Comparison of ENCODE assay signal across 20 cellular contexts in the genomic region with DNA sequence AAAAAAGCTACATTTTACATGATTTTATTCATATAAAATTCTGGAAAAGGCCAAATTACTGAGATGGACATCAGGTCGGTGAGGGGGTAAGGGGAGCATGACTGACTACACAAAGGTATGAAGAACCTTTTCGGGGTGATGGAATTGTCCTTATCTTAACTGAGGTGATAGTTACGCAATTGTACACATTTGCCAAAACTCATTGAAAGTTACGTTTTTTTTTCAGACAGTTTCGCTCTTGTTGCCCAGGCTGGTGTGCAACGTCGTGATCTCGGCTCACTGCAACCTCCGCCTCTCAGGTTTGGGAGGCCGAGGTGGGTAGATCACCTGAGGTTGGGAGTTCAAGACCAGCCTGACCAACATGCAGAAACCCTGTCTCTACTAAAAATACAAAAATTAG. TPM values are rescaled to one million over a fixed set of nuclear protein-coding genes. Genes with fewer than 3 reads are reported as not detected.
A peak's percentile ranks its signal among the peaks of the same experiment; 100 is the strongest.
DNase-seq lines count a peak whose midpoint lies in the region; ATAC-seq, FAIRE-seq and TF ChIP-seq lines count a peak whose summit lies in the region.
"Had no signal": no experiment of that assay in that cellular context is flagged by ENCODE, and none has a peak within 500 bp of the region (broad histone marks: within the 10 kb centered on the region; RNA-seq: fewer than 3 reads in every experiment).

No MANE protein-coding gene starts in this region.

- CTCF ChIA-PET in A549 (lab: Yijun Ruan, JAX), result interaction anchor here (0.6 to 15.1 kb wide), 11 partner anchors 15 to 237 kb away, joined by 3 to 147 read pairs (median 9); no protein-coding TSS in a partner anchor

- TF ChIP-seq POLR2A in A549 (IDR thresholded peaks at IDR 0.05; ENCODE audit: low read length) (no peak), esophagus squamous epithelium (IDR thresholded peaks at IDR 0.05) (no peak), spleen (IDR thresholded peaks at IDR 0.05) (no peak)

- H3K4me3 ChIP-seq in A549 (no peak overlapping the region), HL-60 (replicated peaks; ENCODE audit: insufficient read depth, low read length) (no peak overlapping the region), esophagus squamous epithelium (no peak overlapping the region), spleen (no peak overlapping the region), BE2C (ENCODE audit: low read depth, low read length) (no peak overlapping the region)
- H3K4me3 ChIP-seq: SJSA1 had no signal

- TF ChIP-seq EP300 in A549 (IDR thresholded peaks at IDR 0.05), result no peak

- intact Hi-C loops in esophagus squamous epithelium (cut with DNase I), result loop anchor here (5.0 kb wide), 1 partner anchor 87 kb away; no protein-coding TSS in a partner anchor
- intact Hi-C loops in spleen (cut with DNase I; ENCODE audit: low total_unique reads), result loop anchor here (5.0 kb wide), 1 partner anchor 217 kb away; no protein-coding TSS in a partner anchor

- no peak for TF ChIP-seq CTCF in A549 (IDR thresholded peaks at IDR 0.05)
- TF ChIP-seq CTCF in HL-60 (IDR thresholded peaks at IDR 0.05; ENCODE audit: insufficient read depth, low read length), result no peak
- no peak for TF ChIP-seq CTCF in esophagus squamous epithelium (IDR thresholded peaks at IDR 0.05)
- TF ChIP-seq CTCF in spleen (IDR thresholded peaks at IDR 0.05 in 8 of 11, conservative IDR thresholded peaks at IDR 0.05 in 3 of 11), result no peak
- TF ChIP-seq CTCF in BE2C (IDR thresholded peaks at IDR 0.05; ENCODE audit: low read depth, low read length), result no peak

- H3K4me1 ChIP-seq in A549 (peaks cover 30% of the 10 kb centered on the region), esophagus squamous epithelium (peaks cover 20 to 68% (median 32%) of the 10 kb centered on the region in 3 donors), spleen (peaks cover 0 to 54% (median 22%) of the 10 kb centered on the region in 6 donors), BE2C (no peaks in the 10 kb centered on the region; the same call in 1 of the 2 replicates)

- POLR2A ChIA-PET in A549 (lab: Yijun Ruan, JAX), result no interaction called here

- WGBS in A549 (ENCODE audit: missing lambda C conversion rate), result 89% methylated on average over 10 of the region's 10 CpGs
- 61 to 75% methylated on average over 10 of the region's 10 CpGs for WGBS in esophagus squamous epithelium, 2 donors
- 80 to 93% (median 83%) methylated on average over 10 of the region's 10 CpGs for WGBS in spleen, 5 donors

- no peaks in the 10 kb centered on the region for H3K27me3 ChIP-seq in HL-60 (ENCODE audit: insufficient read depth, poor library complexity, severe bottlenecking)
- H3K27me3 ChIP-seq in esophagus squamous epithelium, result no peaks in the 10 kb centered on the region
- H3K27me3 ChIP-seq in spleen (replicated peaks in 1 of 7), result no peaks in the 10 kb centered on the region
- no peaks in the 10 kb centered on the region for H3K27me3 ChIP-seq in BE2C
- H3K27me3 ChIP-seq: SJSA1 had no signal

- DNase-seq in A549 (ENCODE audit: low read depth in 1 of 2, low spot score in 1 of 2) (no peak), HL-60 (ENCODE audit: low read depth in 1 of 2, low spot score in 1 of 2) (no peak), esophagus squamous epithelium (lab: John Stamatoyannopoulos, UW) (no peak), spleen (peak; percentile 46), BE2C (no peak), dermis blood vessel endothelial cell (no peak)
- DNase-seq: C1 segment of cervical spinal cord; Calu3; CD8-positive, alpha-beta memory T cell; DMS153; NCI-H1694; NCI-H2081; NCI-H2171 treated with DMSO at 0.1 percent for 48 hours; NCI-H526 had no signal

- H3K27ac ChIP-seq in A549, result peak overlapping the region in 1 of 2 experiments; percentile 79; a peak in 3 of 6 replicates
- H3K27ac ChIP-seq in HL-60 (replicated peaks), result peak overlapping the region; percentile 81
- H3K27ac ChIP-seq in esophagus squamous epithelium, result peak overlapping the region in 3 of 4 donors; percentile 54 to 75 (median 68)
- H3K27ac ChIP-seq in spleen, result peak overlapping the region in 3 of 8 donors; percentile 25 to 86 (median 81)
- H3K27ac ChIP-seq: KMS-11, SJSA1 had no signal

- TF ChIP-seq RAD21 in A549 (conservative IDR thresholded peaks at IDR 0.05 in 1 of 2, IDR thresholded peaks at IDR 0.05 in 1 of 2), result no peak

- H3K4me2 ChIP-seq in A549, result no peak overlapping the region
- H3K4me2 ChIP-seq: KMS-11 had no signal

- no peak for ATAC-seq in A549
- no peak for ATAC-seq in HG03432 (IDR thresholded peaks at IDR 0.05; ENCODE audit: unreplicated experiment)
- ATAC-seq: Right ventricle myocardium inferior had no signal

- H3K36me3 ChIP-seq in esophagus squamous epithelium (no peaks in the 10 kb centered on the region), spleen (no peaks in the 10 kb centered on the region), BE2C (no peaks in the 10 kb centered on the region)
- H3K36me3 ChIP-seq: SJSA1 had no signal

- no peaks in the 10 kb centered on the region for H3K9me3 ChIP-seq in A549
- H3K9me3 ChIP-seq in esophagus squamous epithelium, result no peaks in the 10 kb centered on the region
- no peaks in the 10 kb centered on the region for H3K9me3 ChIP-seq in spleen
- H3K9me3 ChIP-seq in BE2C, result no peaks in the 10 kb centered on the region
- H3K9me3 ChIP-seq: SJSA1 had no signal

- FAIRE-seq in A549 (lab: Jason Lieb, UNC), result no peak
- FAIRE-seq: RCC 7860 had no signal

TF ChIP-seq in A549, 52 proteins besides CTCF, POLR2A, EP300 and RAD21:
- TF ChIP-seq CHD4 (IDR thresholded peaks at IDR 0.05; ENCODE audit: borderline replicate concordance) (no peak), CEBPB (IDR thresholded peaks at IDR 0.05) (peak; percentile 50 to 68; a peak in 3 of 4 replicates)

RNA-seq across cellular contexts. Expression of gene PLEKHG3, which starts 29.4 kb away (rescaled TPM):
- polyA plus RNA-seq in A549 (2011; rRNA removed), result 29.8 and 30.5 TPM in 2 replicates
- polyA plus RNA-seq in A549 (2012; cell fraction: cytosol; rRNA removed), result 23.4 and 33.9 TPM in 2 replicates
- polyA plus RNA-seq in A549 (2012; cell fraction: nucleus; rRNA removed), result 69.3 and 101 TPM in 2 replicates
- 21.9 to 26.4 TPM (median 23.2 TPM) in 3 replicates for polyA plus RNA-seq in A549 (2017; fragmentation: RNase III; extraction: RNeasy Plus Mini Kit Qiagen cat#74134 plus additional on column Dnase treatment)
- polyA minus RNA-seq in A549 (2011; rRNA and poly(A)+ RNA removed), result 46.3 and 47.5 TPM in 2 replicates
- total RNA-seq in esophagus squamous epithelium, result 10 to 100 TPM; 44.6 to 87.8 (median 60.8) TPM
- 10 to 100 TPM; 31.5 to 77.7 (median 56.2) TPM for total RNA-seq in spleen
- polyA plus RNA-seq in spleen, result 10 to 100 TPM in 2 of 3 donors, 1 to 10 TPM in 1; 4.5 to 17.1 (median 12.3) TPM
- polyA plus RNA-seq in BE2C (2012; ENCODE audit: insufficient read depth, insufficient read length, low read depth), result 54.2 TPM
- total RNA-seq in dermis blood vessel endothelial cell, result 9.2 and 9.4 TPM in 2 replicates
- total RNA-seq: OCI-LY7 had no signal
